9 cellular contexts compared by ENCODE assay signal in genomic region chr17:38967290-38967738, GRCh38. TPM values are rescaled to one million over a fixed set of nuclear protein-coding genes. Genes with fewer than 3 reads are reported as not detected.
DNase-seq lines count a peak whose midpoint lies in the region; ATAC-seq, FAIRE-seq and TF ChIP-seq lines count a peak whose summit lies in the region.
"Had no signal": no experiment of that assay in that cellular context is flagged by ENCODE, and none has a peak within 500 bp of the region (broad histone marks: within the 10 kb centered on the region; RNA-seq: fewer than 3 reads in every experiment).

TSS of gene FBXO47 (minus strand) at chr17:38967403. CDS start at chr17:38963025, 4,378 bp downstream.

- DNase-seq in GM18507 (ENCODE audit: extremely low spot score, insufficient read length, low read depth): peak; percentile 43
- DNase-seq in left cardiac atrium: peak; percentile 96
- peak; percentile 92 for DNase-seq in pons (ENCODE audit: low spot score)
- peak; percentile 97 for DNase-seq in testis
- no peak for DNase-seq in SKM-1 treated with dmso at 0.1 percent for 144 hours (lab: John Stamatoyannopoulos, UW; ENCODE audit: unreplicated experiment)

- H3K9me3 ChIP-seq in testis: no peaks in the 10 kb centered on the region

- H3K4me3 ChIP-seq in testis: peak within 1 kb of the TSS; percentile 39 to 46

- peak; percentile 29 for TF ChIP-seq POLR2A in testis (IDR thresholded peaks at IDR 0.05)

- no peak for TF ChIP-seq CTCF in testis (IDR thresholded peaks at IDR 0.05)

- no peaks in the 10 kb centered on the region for H3K36me3 ChIP-seq in testis (ENCODE audit: low read depth, missing control alignments)

- FAIRE-seq in GM18507 (lab: Jason Lieb, UNC): peak; percentile 36

- no peaks in the 10 kb centered on the region for H3K27me3 ChIP-seq in testis

- no peaks in the 10 kb centered on the region for H3K4me1 ChIP-seq in testis

- H3K27ac ChIP-seq in angular gyrus (ENCODE audit: low read depth, low read length): peak within 1 kb of the TSS; percentile 84
- H3K27ac ChIP-seq in testis: peak within 1 kb of the TSS; percentile 68 to 84

- peaks cover 14% of the 10 kb centered on the region for H3K27me3 Mint-ChIP-seq in T-helper 1 cell treated with Interleukin-12 subunit alpha and Interleukin-12 subunit beta and Interleukin-4 antibody, amounts not matched to agents 30 μg/mL and 1 μg/mL, for 36 hours (ENCODE audit: low read depth)

- peaks cover 2% of the 10 kb centered on the region for H3K36me3 Mint-ChIP-seq in T-helper 1 cell treated with Interleukin-12 subunit alpha and Interleukin-12 subunit beta and Interleukin-4 antibody, amounts not matched to agents 30 μg/mL and 1 μg/mL, for 36 hours (ENCODE audit: low read depth)

- ATAC-seq in left cardiac atrium: peak; percentile 99
- no peak for ATAC-seq in GM21717 (IDR thresholded peaks at IDR 0.05; ENCODE audit: unreplicated experiment)

- peak within 1 kb of the TSS; percentile 65 for H3K27ac Mint-ChIP-seq in T-helper 1 cell treated with Interleukin-12 subunit alpha and Interleukin-12 subunit beta and Interleukin-4 antibody, amounts not matched to agents 30 μg/mL and 1 μg/mL, for 36 hours

- H3K4me3 Mint-ChIP-seq in T-helper 1 cell treated with Interleukin-12 subunit alpha and Interleukin-12 subunit beta and Interleukin-4 antibody, amounts not matched to agents 30 μg/mL and 1 μg/mL, for 36 hours: peak within 1 kb of the TSS; percentile 64

- peaks cover 11% of the 10 kb centered on the region for H3K4me1 Mint-ChIP-seq in T-helper 1 cell treated with Interleukin-12 subunit alpha and Interleukin-12 subunit beta and Interleukin-4 antibody, amounts not matched to agents 30 μg/mL and 1 μg/mL, for 36 hours (ENCODE audit: low read depth)

- 17 to 21% methylated on average over 17 to 21 of the region's 21 CpGs for WGBS in testis, 2 donors

- no peaks in the 10 kb centered on the region for H3K9me3 Mint-ChIP-seq in T-helper 1 cell treated with Interleukin-12 subunit alpha and Interleukin-12 subunit beta and Interleukin-4 antibody, amounts not matched to agents 30 μg/mL and 1 μg/mL, for 36 hours

- intact Hi-C loops in left cardiac atrium (cut with DNase I): no loop called here
- intact Hi-C loops in testis (cut with DNase I; ENCODE audit: low total_unique reads): no loop called here

RNA-seq across cellular contexts. Expression of gene FBXO47, which starts in this region (rescaled TPM):
- total RNA-seq in left cardiac atrium (not detected), testis (10 to 100 TPM in 1 of 2 donors, 1 to 10 TPM in 1; 6.3 to 11.6 TPM)
- 5.8 TPM for polyA plus RNA-seq in testis (ENCODE audit: insufficient read depth, low read depth, low replicate concordance)
- total RNA-seq: SK-MEL-5 had no signal

Comparison
In these comparisons a context has a peak if more than half of its experiments do, and no peak if none do; other contexts are left out.
1. RNA of gene FBXO47 (total RNA-seq): 6.3 to 11.6 TPM in testis; not detected in left cardiac atrium; every median in the first group is over 4 times any median in the second.
2. Peak in DNase-seq and ATAC-seq in left cardiac atrium; RNA of the gene not detected or under 1 TPM.